9 cellular contexts compared by ENCODE assay signal in the genomic region with DNA sequence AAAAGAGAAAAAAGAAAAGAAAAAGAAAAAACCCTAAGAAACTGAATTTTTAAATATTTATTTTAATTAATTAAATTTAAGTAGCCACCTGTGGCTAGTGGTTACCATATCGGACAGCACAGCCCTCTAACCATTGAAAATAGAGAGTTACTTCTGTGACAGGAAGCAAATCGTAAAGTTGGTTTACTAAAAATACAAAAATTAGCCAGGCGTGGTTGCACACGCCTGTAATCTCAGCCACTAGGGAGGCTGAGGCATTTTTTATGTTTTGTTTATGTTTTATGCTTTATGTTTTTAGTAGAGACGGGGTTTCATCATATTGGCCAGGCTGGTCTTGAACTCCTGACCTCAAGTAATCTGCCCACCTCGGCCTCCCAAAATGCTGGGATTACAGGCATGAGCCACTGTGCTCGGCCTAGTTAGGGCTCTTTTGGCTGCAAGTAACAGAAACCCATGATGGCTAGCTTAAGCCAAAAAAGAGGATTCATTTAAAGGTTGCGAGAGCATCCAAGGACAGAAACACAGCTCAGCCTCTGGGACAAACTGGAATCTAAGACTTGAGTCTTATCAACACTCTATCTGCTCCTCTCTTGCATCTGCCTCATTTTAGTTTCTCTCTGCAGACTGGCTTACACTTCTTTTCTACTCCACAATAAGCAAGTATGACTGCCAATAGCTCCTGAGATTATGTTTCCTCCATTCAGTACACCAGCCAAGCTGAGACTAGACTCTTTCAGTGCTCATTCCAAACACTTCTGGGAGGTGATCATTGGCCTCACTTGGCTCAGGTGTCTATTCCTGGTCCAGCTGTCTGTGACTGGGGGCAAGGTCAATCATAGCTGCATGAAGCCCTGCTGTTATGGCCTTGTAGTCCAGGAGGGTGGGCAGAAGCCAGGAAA. TPM values are rescaled to one million over a fixed set of nuclear protein-coding genes. Genes with fewer than 3 reads are reported as not detected.
DNase-seq lines count a peak whose midpoint lies in the region; ATAC-seq and TF ChIP-seq lines count a peak whose summit lies in the region.
"Had no signal": no experiment of that assay in that cellular context is flagged by ENCODE, and none has a peak within 500 bp of the region (broad histone marks: within the 10 kb centered on the region; RNA-seq: fewer than 3 reads in every experiment).

No MANE protein-coding gene starts in this region.

- intact Hi-C loops in esophagus muscularis mucosa (cut with DNase I) = no loop called here

- H3K14ac ChIP-seq in trophoblast cell (ENCODE audit: low read length) = no peak overlapping the region

- no peaks in the 10 kb centered on the region for H3K9me3 ChIP-seq in trophoblast cell (ENCODE audit: insufficient read depth, low read depth, low read length)
- H3K9me3 ChIP-seq in esophagus muscularis mucosa = no peaks in the 10 kb centered on the region

- H3K27ac ChIP-seq in trophoblast cell (ENCODE audit: low read depth, low read length) (no peak overlapping the region), esophagus muscularis mucosa (replicated peaks in 1 of 4) (no peak overlapping the region)

- peaks cover 14% of the 10 kb centered on the region for H3K79me1 ChIP-seq in trophoblast cell (ENCODE audit: low read length)

- peak overlapping the region; percentile 55 for H2BK12ac ChIP-seq in trophoblast cell (ENCODE audit: low read length)

- WGBS in trophoblast cell (ENCODE audit: extremely low coverage, insufficient coverage, insufficient read length) = no CpG with 5 or more reads among the region's 8 CpGs
- WGBS in esophagus muscularis mucosa = 82% methylated on average over 8 of the region's 8 CpGs

- no peak overlapping the region for H3K4me3 Mint-ChIP-seq in activated CD4-positive, alpha-beta T cell treated with anti-CD3 and anti-CD28 coated beads, Interleukin-2, amount 10 ng/mL, durations not matched to agents 7 days and 5 days

- H3K79me2 ChIP-seq in trophoblast cell (ENCODE audit: control insufficient read depth, insufficient read depth, low read length, poor library complexity) = no peaks in the 10 kb centered on the region

- peaks cover 5% of the 10 kb centered on the region in 2 experiments for H3K4me1 ChIP-seq in trophoblast cell (ENCODE audit: control insufficient read depth in 1 of 2, insufficient read depth in 2 of 2, low read length in 2 of 2)
- peaks cover 5 to 11% (median 7%) of the 10 kb centered on the region in 4 donors for H3K4me1 ChIP-seq in esophagus muscularis mucosa

- H2BK5ac ChIP-seq in trophoblast cell (ENCODE audit: low read depth, low read length, poor library complexity) = peak overlapping the region; percentile 26

- H3K9ac ChIP-seq in trophoblast cell (ENCODE audit: low read length) = no peak overlapping the region

- CTCF ChIA-PET in activated CD4-positive, alpha-beta T cell treated with anti-CD3 and anti-CD28 coated beads, Interleukin-2, amount 10 ng/mL, durations not matched to agents 7 days and 5 days (lab: Charles Lee) = interaction anchor here (0.6 to 0.9 kb wide), 3 partner anchors 15 to 1845 kb away, joined by 3 to 6 read pairs (median 3); no protein-coding TSS in a partner anchor

- no peak overlapping the region for H4K8ac ChIP-seq in trophoblast cell (ENCODE audit: low read depth, low read length)

- H4K91ac ChIP-seq in trophoblast cell (ENCODE audit: low read depth, low read length) = peak overlapping the region; percentile 51

- no peak for TF ChIP-seq EP300 in esophagus muscularis mucosa (IDR thresholded peaks at IDR 0.05)

- peak overlapping the region; percentile 81 for H2BK120ac ChIP-seq in trophoblast cell (ENCODE audit: insufficient read depth, low read length, poor library complexity)

- H3K9me3 Mint-ChIP-seq in activated CD4-positive, alpha-beta T cell treated with anti-CD3 and anti-CD28 coated beads, Interleukin-2, amount 10 ng/mL, durations not matched to agents 7 days and 5 days = no peaks in the 10 kb centered on the region

- H4K12ac ChIP-seq in trophoblast cell (ENCODE audit: low read depth, low read length) = no peak overlapping the region

- H2AFZ ChIP-seq in trophoblast cell (ENCODE audit: insufficient read depth, low read length, poor library complexity) = no peak overlapping the region

- no peak overlapping the region for H3K4ac ChIP-seq in trophoblast cell (ENCODE audit: low read depth, low read length)

- H2AK5ac ChIP-seq in trophoblast cell (ENCODE audit: low read length) = peak overlapping the region; percentile 39

- no peak for TF ChIP-seq POLR2A in esophagus muscularis mucosa (IDR thresholded peaks at IDR 0.05; ENCODE audit: low read depth)

- no peak overlapping the region for H3K27ac Mint-ChIP-seq in activated CD4-positive, alpha-beta T cell treated with anti-CD3 and anti-CD28 coated beads, Interleukin-2, amount 10 ng/mL, durations not matched to agents 7 days and 5 days
- H3K27ac Mint-ChIP-seq: progenitor cell of endocrine pancreas had no signal

- no peaks in the 10 kb centered on the region for H3K27me3 ChIP-seq in trophoblast cell (ENCODE audit: insufficient read depth, low read length)
- H3K27me3 ChIP-seq in esophagus muscularis mucosa = no peaks in the 10 kb centered on the region

- H3K27me3 Mint-ChIP-seq in activated CD4-positive, alpha-beta T cell treated with anti-CD3 and anti-CD28 coated beads, Interleukin-2, amount 10 ng/mL, durations not matched to agents 7 days and 5 days = peaks cover 4% of the 10 kb centered on the region
- H3K27me3 Mint-ChIP-seq: progenitor cell of endocrine pancreas had no signal

- no peak for TF ChIP-seq CTCF in esophagus muscularis mucosa (IDR thresholded peaks at IDR 0.05)

- H3K4me2 ChIP-seq in trophoblast cell (ENCODE audit: low read length) = no peak overlapping the region

- peak; percentile 83 for DNase-seq in NCI-H2196 (lab: John Stamatoyannopoulos, UW; ENCODE audit: unreplicated experiment)
- DNase-seq in trophoblast cell = no peak
- no peak for DNase-seq in activated CD4-positive, alpha-beta T cell treated with anti-CD3 and anti-CD28 coated beads, Interleukin-2, amount 10 ng/mL, durations not matched to agents 7 days and 5 days
- no peak for DNase-seq in esophagus muscularis mucosa (ENCODE audit: extremely low spot score)
- DNase-seq in AG08395 (ENCODE audit: low spot score) = no peak
- DNase-seq: NCI-H345 had no signal

- POLR2A ChIA-PET in activated CD4-positive, alpha-beta T cell treated with anti-CD3 and anti-CD28 coated beads, Interleukin-2, amount 10 ng/mL, durations not matched to agents 7 days and 5 days (lab: Charles Lee) = no interaction called here

- ATAC-seq in GM19023 (IDR thresholded peaks at IDR 0.05; ENCODE audit: unreplicated experiment) (peak; percentile 48), HG02759 (IDR thresholded peaks at IDR 0.05; ENCODE audit: unreplicated experiment) (peak; percentile 39)

- H3K36me3 ChIP-seq in trophoblast cell (ENCODE audit: control insufficient read depth in 1 of 2, insufficient read depth in 2 of 2, low read length in 2 of 2) (no peaks in the 10 kb centered on the region), esophagus muscularis mucosa (no peaks in the 10 kb centered on the region)

- no peak overlapping the region for H3K23ac ChIP-seq in trophoblast cell (ENCODE audit: low read length)

- H3K18ac ChIP-seq in trophoblast cell (ENCODE audit: low read length) = no peak overlapping the region

- H3K4me1 Mint-ChIP-seq in activated CD4-positive, alpha-beta T cell treated with anti-CD3 and anti-CD28 coated beads, Interleukin-2, amount 10 ng/mL, durations not matched to agents 7 days and 5 days = peaks cover 16% of the 10 kb centered on the region

- no peak overlapping the region for H3K4me3 ChIP-seq in trophoblast cell (ENCODE audit: low read depth, low read length)
- H3K4me3 ChIP-seq in esophagus muscularis mucosa = no peak overlapping the region

- no peaks in the 10 kb centered on the region for H3K36me3 Mint-ChIP-seq in activated CD4-positive, alpha-beta T cell treated with anti-CD3 and anti-CD28 coated beads, Interleukin-2, amount 10 ng/mL, durations not matched to agents 7 days and 5 days (ENCODE audit: low read depth)

RNA-seq across cellular contexts. Expression of a gene that starts 6.8 kb away (rescaled TPM):
- polyA plus RNA-seq in trophoblast cell (2013) = 90.2 and 92.2 TPM in 2 replicates
- 10 to 100 TPM; 15.9 to 19.1 TPM for total RNA-seq in activated CD4-positive, alpha-beta T cell treated with anti-CD3 and anti-CD28 coated beads, Interleukin-2, amount 10 ng/mL, durations not matched to agents 7 days and 5 days
- total RNA-seq in esophagus muscularis mucosa = 10 to 100 TPM; 34.7 to 54.4 (median 39.5) TPM
